In the genomic region with DNA sequence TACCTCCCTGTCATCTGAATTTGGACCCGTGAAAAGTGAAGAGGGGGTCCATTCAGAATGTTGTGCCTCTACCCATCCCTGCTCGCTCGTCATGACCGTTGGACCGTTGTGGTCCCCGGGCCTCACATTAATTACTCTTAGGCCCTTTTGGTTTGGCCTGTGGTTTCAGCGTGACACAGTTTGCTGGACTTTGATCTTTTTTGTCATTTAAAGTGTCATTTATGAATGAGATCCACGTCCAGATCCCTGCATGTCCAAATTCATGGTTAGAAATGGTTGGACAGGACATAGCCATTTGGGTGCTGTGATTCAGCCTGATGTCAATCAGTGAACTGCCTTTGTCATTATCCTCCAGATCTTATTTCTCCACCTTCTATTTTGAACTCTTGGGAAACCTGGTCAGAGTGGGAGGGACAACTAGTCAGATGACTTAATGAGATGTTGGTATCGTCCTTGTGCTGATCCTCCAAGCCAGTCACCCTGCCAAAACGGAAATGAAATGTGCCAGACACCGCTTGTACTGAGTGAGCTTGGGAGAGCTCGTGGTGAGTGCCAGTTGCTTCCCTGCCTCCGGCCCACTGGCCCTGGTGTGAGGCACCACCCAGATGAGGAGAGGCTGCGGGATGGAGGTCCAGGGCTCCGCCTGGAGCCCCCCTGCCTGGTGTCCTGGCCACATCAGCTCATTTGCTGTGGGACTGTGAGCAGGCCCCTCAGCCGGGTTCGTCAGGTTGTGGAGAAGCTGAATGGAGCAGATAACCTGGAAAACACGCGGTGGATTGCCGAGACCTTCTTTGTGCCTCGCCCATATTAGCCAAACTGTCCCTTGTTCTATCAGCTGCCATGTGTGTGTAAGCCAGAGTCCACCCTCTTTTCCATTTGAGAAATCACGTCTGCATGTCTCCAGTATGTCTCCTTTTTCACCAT, we compare ENCODE assay signal across 12 cellular contexts.
DNase-seq lines count a peak whose midpoint lies in the region; ATAC-seq and TF ChIP-seq lines count a peak whose summit lies in the region.
"Had no signal": no experiment of that assay in that cellular context is flagged by ENCODE, and none has a peak within 500 bp of the region (broad histone marks: within the 10 kb centered on the region; RNA-seq: fewer than 3 reads in every experiment).

No MANE protein-coding gene starts in this region.

- CTCF ChIA-PET in A673 (lab: Charles Lee), result no interaction called here

- H3K4me1 ChIP-seq in A673 (ENCODE audit: insufficient read depth, low read length, poor library complexity, severe bottlenecking), result peaks cover 27% of the 10 kb centered on the region
- peaks cover 9 to 21% of the 10 kb centered on the region in 2 donors for H3K4me1 ChIP-seq in lung (ENCODE audit: control insufficient read depth in 2 of 2, insufficient read depth in 2 of 2, low read length in 2 of 2)
- H3K4me1 ChIP-seq in neural progenitor cell, result peaks cover 10% of the 10 kb centered on the region

- intact Hi-C loops in A673 (cut with micrococcal nuclease; ENCODE audit: unreplicated experiment), result no loop called here

- no peak overlapping the region for H3K4me3 Mint-ChIP-seq in neural progenitor cell
- H3K4me3 Mint-ChIP-seq: CD14-positive monocyte had no signal

- H3K27me3 Mint-ChIP-seq in neural progenitor cell (ENCODE audit: insufficient read depth, low read depth), result peaks cover 3% of the 10 kb centered on the region

- peaks cover 2% of the 10 kb centered on the region for H3K9me3 Mint-ChIP-seq in neural progenitor cell

- H3K27ac ChIP-seq in A673 (ENCODE audit: low read depth, low read length, poor library complexity, severe bottlenecking) (peak overlapping the region; percentile 32), lung (ENCODE audit: low read depth in 1 of 2, low read length in 1 of 2) (peak overlapping the region; percentile 86 to 89), neural progenitor cell (no peak overlapping the region)

- no peak overlapping the region for H3K9ac ChIP-seq in neural progenitor cell

- H3K9me3 ChIP-seq in A673 (ENCODE audit: low read depth, low read length, poor library complexity, severe bottlenecking) (no peaks in the 10 kb centered on the region), lung (ENCODE audit: control insufficient read depth in 2 of 2, insufficient read depth in 1 of 2, low read length in 1 of 2) (peaks cover 0 to 2% of the 10 kb centered on the region in 2 donors), neural progenitor cell (ENCODE audit: low read depth) (no peaks in the 10 kb centered on the region)

- no peak overlapping the region for H3K4me2 ChIP-seq in neural progenitor cell

- H3K36me3 ChIP-seq in A673 (ENCODE audit: insufficient read depth, low read length, poor library complexity, severe bottlenecking) (peaks cover 4% of the 10 kb centered on the region), lung (ENCODE audit: control insufficient read depth in 2 of 2, insufficient read depth in 2 of 2, low read length in 2 of 2) (no peaks in the 10 kb centered on the region), neural progenitor cell (no peaks in the 10 kb centered on the region)

- H3K27me3 ChIP-seq in A673 (replicated peaks; ENCODE audit: insufficient read depth, low read depth, low read length, poor library complexity) (no peaks in the 10 kb centered on the region), lung (ENCODE audit: control insufficient read depth, insufficient read depth) (no peaks in the 10 kb centered on the region), neural progenitor cell (no peaks in the 10 kb centered on the region)

- no peak overlapping the region for H3K4me3 ChIP-seq in A673 (ENCODE audit: low read depth, low read length, poor library complexity, severe bottlenecking)
- H3K4me3 ChIP-seq in lung, result no peak overlapping the region
- H3K4me3 ChIP-seq in neural progenitor cell, result no peak overlapping the region

- H3K79me2 ChIP-seq in neural progenitor cell (ENCODE audit: low read depth), result no peaks in the 10 kb centered on the region

- ATAC-seq in lung (ENCODE audit: insufficient read depth, low FRiP score) (no peak), GM21786 (IDR thresholded peaks at IDR 0.05; ENCODE audit: unreplicated experiment) (no peak)

- WGBS in lung, 2 donors, result 87 to 95% methylated on average over 22 of the region's 22 CpGs

- BruUV-seq in A673 (replicated peaks; lab: Mats Ljungman, UMichigan), result TSS peak; percentile 16

- H3K36me3 Mint-ChIP-seq in neural progenitor cell, result peaks cover 11% of the 10 kb centered on the region

- TF ChIP-seq CTCF in A673 (conservative IDR thresholded peaks at IDR 0.05; ENCODE audit: low read depth, low read length) (no peak), lung (IDR thresholded peaks at IDR 0.05; ENCODE audit: control extremely low read depth, extremely low read depth) (no peak), neural progenitor cell (IDR thresholded peaks at IDR 0.05) (no peak)

- no peak overlapping the region for H2AFZ ChIP-seq in neural progenitor cell (replicated peaks)

- H3K27ac Mint-ChIP-seq in neural progenitor cell, result no peak overlapping the region

- DNase-seq in A673 (ENCODE audit: low spot score) (peak; percentile 82), NOMO-1 (lab: John Stamatoyannopoulos, UW; ENCODE audit: unreplicated experiment in 2 of 2) (peak; percentile 25 to 61), cerebellum (ENCODE audit: low spot score) (peak; percentile 63), lung (ENCODE audit: low spot score) (peak; percentile 75), AG08396 (ENCODE audit: low spot score) (no peak), SW 1271 (lab: John Stamatoyannopoulos, UW) (no peak), neural progenitor cell (ENCODE audit: low spot score) (no peak)
- DNase-seq: activated naive CD4-positive, alpha-beta T cell treated with Interleukin-2 at 50 U/mL for 16 hours; mesenchymal stem cell; NCI-H1930 had no signal

- no peaks in the 10 kb centered on the region for H4K20me1 ChIP-seq in neural progenitor cell (ENCODE audit: low read depth)

- H3F3A ChIP-seq in neural progenitor cell (ENCODE audit: low read depth), result no peaks in the 10 kb centered on the region

- POLR2A ChIA-PET in A673 (lab: Charles Lee; ENCODE audit: low non-redundant PET), result no interaction called here

- peaks cover 19% of the 10 kb centered on the region for H3K4me1 Mint-ChIP-seq in neural progenitor cell

Comparison
In these comparisons a context has a peak if more than half of its experiments do, and no peak if none do; other contexts are left out.
1. DNase-seq: peak in A673 (single experiment), NOMO-1 (2 of 2), cerebellum (single experiment) and lung (single experiment); none in AG08396 (single experiment), SW 1271 (0 of 2) and neural progenitor cell (single experiment).